ENCODE assay signal across 8 cellular contexts in the genomic region with DNA sequence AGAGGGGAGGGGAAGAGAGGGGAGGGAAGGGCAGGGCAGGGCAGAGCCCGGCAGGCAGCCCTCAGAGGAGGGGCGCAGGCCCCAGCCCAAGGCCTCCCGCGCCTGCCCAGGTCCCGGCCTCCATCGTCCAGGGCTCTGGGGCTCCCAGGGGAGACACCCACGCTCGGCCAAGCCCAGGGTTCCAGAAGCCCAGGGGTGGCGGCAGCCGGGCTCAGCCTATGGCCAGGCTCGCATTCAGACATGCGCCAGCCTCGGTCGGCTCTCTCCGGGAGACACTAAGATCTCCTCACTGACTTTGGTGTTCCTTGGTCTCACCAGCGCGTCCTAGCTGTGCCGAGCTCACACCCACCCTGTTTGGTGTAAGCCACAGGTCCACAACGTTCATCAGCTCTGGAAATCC. TPM values are rescaled to one million over a fixed set of nuclear protein-coding genes. Genes with fewer than 3 reads are reported as not detected.
DNase-seq lines count a peak whose midpoint lies in the region; ATAC-seq and TF ChIP-seq lines count a peak whose summit lies in the region.
"Had no signal": no experiment of that assay in that cellular context is flagged by ENCODE, and none has a peak within 500 bp of the region (broad histone marks: within the 10 kb centered on the region; RNA-seq: fewer than 3 reads in every experiment).

No MANE protein-coding gene starts in this region.

- peak overlapping the region; percentile 56 for H3K4me3 Mint-ChIP-seq in natural killer cell
- H3K4me3 Mint-ChIP-seq: T-helper 2 cell treated with Interferon-gamma antibody and Interleukin-4, amounts not matched to agents 5 μg/mL and 100 μg/mL, for 36 hours had no signal

- H3K9me3 Mint-ChIP-seq in natural killer cell = no peaks in the 10 kb centered on the region
- H3K9me3 Mint-ChIP-seq: T-helper 2 cell treated with Interferon-gamma antibody and Interleukin-4, amounts not matched to agents 5 μg/mL and 100 μg/mL, for 36 hours had no signal

- no peaks in the 10 kb centered on the region for H3K36me3 Mint-ChIP-seq in natural killer cell

- H3K27me3 Mint-ChIP-seq in natural killer cell (ENCODE audit: low read depth in 2 of 2) = peaks cover 7 to 15% of the 10 kb centered on the region in 2 donors

- TF ChIP-seq CTCF in GM13977 (IDR thresholded peaks at IDR 0.05; ENCODE audit: extremely low read depth, insufficient read depth, missing control alignments) = no peak
- no peak for TF ChIP-seq CTCF in natural killer cell (IDR thresholded peaks at IDR 0.05)

- intact Hi-C loops in natural killer cell (cut with micrococcal nuclease) = no loop called here

- in situ Hi-C loops in GM13977 (cut with MboI; ENCODE audit: low pct_unique_long_range_greater_than_20kb, low sequenced_read_pairs, unreplicated experiment) = no loop called here

- DNase-seq in GM13977 (ENCODE audit: low spot score) = peak; percentile 25
- DNase-seq in natural killer cell = no peak
- DNase-seq in stimulated activated CD4-positive, alpha-beta T cell treated with anti-CD3 and anti-CD28 coated beads, Interleukin-15, amount 100 ng/mL, for 24 hours = no peak
- DNase-seq in KG1 (lab: John Stamatoyannopoulos, UW) = no peak
- no peak for DNase-seq in activated naive CD4-positive, alpha-beta T cell treated with anti-CD3 and anti-CD28 coated beads, Interleukin-2, amount 50 U/mL, for 16 hours

- H3K27ac ChIP-seq in angular gyrus (ENCODE audit: low read depth, low read length) = peak overlapping the region; percentile 81

- no peaks in the 10 kb centered on the region for H3K4me1 Mint-ChIP-seq in natural killer cell

- ATAC-seq in natural killer cell = no peak

- no peak overlapping the region for H3K27ac Mint-ChIP-seq in natural killer cell
- H3K27ac Mint-ChIP-seq: T-helper 2 cell treated with Interferon-gamma antibody and Interleukin-4, amounts not matched to agents 5 μg/mL and 100 μg/mL, for 36 hours had no signal

RNA-seq across cellular contexts. Expression of a gene that starts 7.1 kb away (rescaled TPM):
- not detected for total RNA-seq in natural killer cell

RNA-seq across cellular contexts. Expression of a gene that starts 7.3 kb away (rescaled TPM):
- not detected for total RNA-seq in natural killer cell

RNA-seq across cellular contexts. Expression of a gene that starts 21.1 kb away (rescaled TPM):
- 100 to 1,000 TPM in 1 of 3 donors, 10 to 100 TPM in 2; 90.9 to 111 (median 92.7) TPM for total RNA-seq in natural killer cell

RNA-seq across cellular contexts. Expression of a gene that starts 21.3 kb away (rescaled TPM):
- total RNA-seq in natural killer cell = 1 to 10 TPM in 2 of 3 donors, under 1 TPM in 1; 0.13 to 2.2 (median 1.5) TPM
- total RNA-seq: vagina had no signal

RNA-seq across cellular contexts. Expression of a gene that starts 29.0 kb away (rescaled TPM):
- total RNA-seq in natural killer cell = 100 to 1,000 TPM; 253 to 281 (median 274) TPM
